In the genomic region with DNA sequence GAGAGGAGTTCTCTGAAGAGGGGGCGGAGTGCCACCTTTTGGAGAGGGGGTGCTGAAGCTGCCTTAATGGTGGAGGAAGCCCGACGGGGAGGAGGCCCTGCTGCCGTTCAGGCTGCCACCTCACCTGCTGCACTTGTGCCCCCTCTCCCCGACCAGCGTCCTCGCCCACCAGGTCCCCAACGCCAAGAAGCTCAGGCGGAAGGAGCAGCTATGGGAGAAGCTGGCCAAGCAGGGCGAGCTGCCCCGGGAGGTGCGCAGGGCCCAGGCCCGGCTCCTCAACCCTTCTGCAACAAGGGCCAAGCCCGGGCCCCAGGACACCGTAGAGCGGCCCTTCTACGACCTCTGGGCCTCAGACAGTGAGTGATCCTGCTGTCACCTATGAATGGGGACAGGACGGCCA, we compare ENCODE assay signal across 27 cellular contexts. TPM values are rescaled to one million over a fixed set of nuclear protein-coding genes. Genes with fewer than 3 reads are reported as not detected.
DNase-seq lines count a peak whose midpoint lies in the region; ATAC-seq, FAIRE-seq and TF ChIP-seq lines count a peak whose summit lies in the region.
"Had no signal": no experiment of that assay in that cellular context is flagged by ENCODE, and none has a peak within 500 bp of the region (broad histone marks: within the 10 kb centered on the region; RNA-seq: fewer than 3 reads in every experiment).

No MANE protein-coding gene starts in this region.

- H3K36me3 ChIP-seq in HepG2 (replicated peaks in 1 of 2; ENCODE audit: control insufficient read depth in 1 of 2, insufficient read depth in 2 of 2, low read length in 2 of 2) (peaks cover 35 to 73% of the 10 kb centered on the region in 2 experiments), right lobe of liver (peaks cover 0 to 63% (median 40%) of the 10 kb centered on the region in 4 donors), KOPT-K1 (ENCODE audit: insufficient read depth, low read length) (peaks cover 89% of the 10 kb centered on the region), K562 (ENCODE audit: control insufficient read depth, insufficient read depth, low read length) (peaks cover 89% of the 10 kb centered on the region), brain microvascular endothelial cell (replicated peaks) (peaks cover 77% of the 10 kb centered on the region)

- CTCF ChIA-PET in HepG2 (lab: Yijun Ruan, JAX; ENCODE audit: low intra/inter-chr PET ratio, low total read pairs) (no interaction called here), K562 (lab: Yijun Ruan, JAX; ENCODE audit: low intra/inter-chr PET ratio) (no interaction called here)

- 100% methylated on average over 3 of the region's 18 CpGs for WGBS in HepG2 (ENCODE audit: low lambda C conversion rate)
- WGBS in right lobe of liver (ENCODE audit: insufficient coverage, low coverage, low lambda C conversion rate, missing lambda C conversion rate), result no CpG with 5 or more reads among the region's 18 CpGs
- 96% methylated on average over 12 of the region's 18 CpGs for WGBS in K562 (ENCODE audit: insufficient coverage, low coverage, missing lambda C conversion rate)

- H3K4me1 ChIP-seq in HepG2 (ENCODE audit: insufficient read depth, low read length), result peaks cover 36% of the 10 kb centered on the region
- peaks cover 0 to 14% (median 6%) of the 10 kb centered on the region in 4 donors for H3K4me1 ChIP-seq in right lobe of liver
- peaks cover 6 to 17% of the 10 kb centered on the region in 2 experiments for H3K4me1 ChIP-seq in K562 (replicated peaks in 1 of 2; ENCODE audit: control insufficient read depth in 2 of 2, insufficient read depth in 2 of 2, low read length in 2 of 2)

- no peak for TF ChIP-seq CTCF in HepG2 (CRISPR knock-in tag; IDR thresholded peaks at IDR 0.05)
- TF ChIP-seq CTCF in right lobe of liver (IDR thresholded peaks at IDR 0.05), result no peak
- TF ChIP-seq CTCF in K562 (IDR thresholded peaks at IDR 0.05 in 2 of 3, conservative IDR thresholded peaks at IDR 0.05 in 1 of 3; ENCODE audit: insufficient read depth in 2 of 3, low read depth in 1 of 3, low read length in 3 of 3), result no peak
- TF ChIP-seq CTCF in brain microvascular endothelial cell (IDR thresholded peaks at IDR 0.05; ENCODE audit: low read depth, low read length, missing control alignments), result no peak

- intact Hi-C loops in HepG2 (cut with micrococcal nuclease; ENCODE audit: unreplicated experiment) (no loop called here), right lobe of liver (cut with DNase I) (no loop called here), K562 (cut with micrococcal nuclease) (no loop called here), left ventricle myocardium superior (cut with micrococcal nuclease) (no loop called here)

- peaks cover 9% of the 10 kb centered on the region; the same call in 1 of the 2 replicates for H4K20me1 ChIP-seq in HepG2 (ENCODE audit: insufficient read depth, low read length)
- H4K20me1 ChIP-seq in K562 (replicated peaks; ENCODE audit: control insufficient read depth, insufficient read depth, low read length), result peaks cover 8% of the 10 kb centered on the region; the same call in 1 of the 2 replicates

- H3K79me2 ChIP-seq in HepG2 (ENCODE audit: insufficient read depth, low read length) (peaks cover 25% of the 10 kb centered on the region), K562 (ENCODE audit: control insufficient read depth, insufficient read depth, low read length) (peaks cover 38% of the 10 kb centered on the region)

- in situ Hi-C loops in HepG2 (cut with HindIII; ENCODE audit: extremely low pct_ligation_motif_present, low pct_unique_long_range_greater_than_20kb) (no loop called here), K562 (cut with MboI) (no loop called here), brain microvascular endothelial cell (cut with HindIII; ENCODE audit: low pct_ligation_motif_present, low sequenced_read_pairs) (no loop called here)

- H2AFZ ChIP-seq in HepG2 (ENCODE audit: low read length), result no peak overlapping the region
- H2AFZ ChIP-seq in K562 (ENCODE audit: low read depth, low read length), result no peak overlapping the region
- H2AFZ ChIP-seq: GM23338 had no signal

- TF ChIP-seq POLR2A in HepG2 (IDR thresholded peaks at IDR 0.05; ENCODE audit: insufficient read depth in 1 of 2, low read depth in 2 of 2, low read length in 2 of 2), result no peak
- TF ChIP-seq POLR2A in right lobe of liver (IDR thresholded peaks at IDR 0.05), result no peak
- no peak for TF ChIP-seq POLR2A in K562 (conservative IDR thresholded peaks at IDR 0.05)

- H3K9me1 ChIP-seq in K562 (ENCODE audit: control insufficient read depth, insufficient read depth, low read length), result peaks cover 3% of the 10 kb centered on the region

- POLR2A ChIA-PET in HepG2 (lab: Yijun Ruan, JAX), result no interaction called here
- POLR2A ChIA-PET in K562 (lab: Yijun Ruan, JAX), result interaction anchor here (0.5 to 0.6 kb wide), 2 partner anchors 17 to 553 kb away, joined by 3 read pairs; no protein-coding TSS in a partner anchor

- ATAC-seq in HepG2 (no peak), right lobe of liver (no peak), K562 (no peak), left ventricle myocardium superior (no peak)
- ATAC-seq: GM12878, GM23338, PC-3 had no signal

- no peaks in the 10 kb centered on the region for H3K9me3 ChIP-seq in HepG2 (ENCODE audit: low read length)
- H3K9me3 ChIP-seq in right lobe of liver, result no peaks in the 10 kb centered on the region
- H3K9me3 ChIP-seq in KOPT-K1 (ENCODE audit: insufficient read depth, low read length, poor library complexity, severe bottlenecking), result no peaks in the 10 kb centered on the region
- no peaks in the 10 kb centered on the region for H3K9me3 ChIP-seq in K562 (replicated peaks; ENCODE audit: control insufficient read depth, insufficient read depth, low read depth, low read length)

- TF ChIP-seq RAD21 in HepG2 (CRISPR knock-in tag; IDR thresholded peaks at IDR 0.05) (no peak), K562 (CRISPR knock-in tag; conservative IDR thresholded peaks at IDR 0.05 in 1 of 2, IDR thresholded peaks at IDR 0.05 in 1 of 2) (no peak)

- H3K9ac ChIP-seq in HepG2 (ENCODE audit: insufficient read depth, low read depth, low read length) (no peak overlapping the region), K562 (ENCODE audit: insufficient read depth in 1 of 2, low read depth in 2 of 2, low read length in 2 of 2) (no peak overlapping the region)

- no peaks in the 10 kb centered on the region for H3K27me3 ChIP-seq in HepG2 (ENCODE audit: control insufficient read depth in 1 of 2, insufficient read depth in 2 of 2, low read length in 2 of 2)
- H3K27me3 ChIP-seq in right lobe of liver, result no peaks in the 10 kb centered on the region
- H3K27me3 ChIP-seq in K562 (ENCODE audit: control insufficient read depth in 2 of 2, insufficient read depth in 2 of 2, low read length in 2 of 2), result no peaks in the 10 kb centered on the region
- H3K27me3 ChIP-seq in brain microvascular endothelial cell (replicated peaks), result no peaks in the 10 kb centered on the region

- DNase-seq in HepG2 (ENCODE audit: low spot score) (no peak), right lobe of liver (no peak), K562 (ENCODE audit: extremely low read depth in 1 of 4, low spot score in 3 of 4) (no peak), left ventricle myocardium superior (no peak), brain microvascular endothelial cell (no peak), amygdala (lab: John Stamatoyannopoulos, UW) (no peak)
- DNase-seq: CD8-positive, alpha-beta memory T cell; DMS 273 treated with DMSO at 0.1 percent for 48 hours; DMS79; EL; GDM1; HCEC 1CT; MM.1S; NCI-H2029; NCI-H446; NCI-H524 treated with DMSO at 0.1 percent for 48 hours; NCI-H774; PC-3; RPMI8226; SHP77 had no signal

- FAIRE-seq in HepG2 (lab: Jason Lieb, UNC), result no peak
- no peak for FAIRE-seq in K562 (lab: Jason Lieb, UNC)
- FAIRE-seq: GM12878 had no signal

- H3K27ac ChIP-seq in HepG2 (ENCODE audit: extremely low read length, insufficient read depth, low read length) (no peak overlapping the region), right lobe of liver (no peak overlapping the region), KOPT-K1 (ENCODE audit: low read depth, low read length, poor library complexity, severe bottlenecking) (peak overlapping the region; percentile 98), K562 (ENCODE audit: extremely low read depth, low read depth, low read length) (no peak overlapping the region), brain microvascular endothelial cell (no peak overlapping the region)
- H3K27ac ChIP-seq: HL-60 had no signal

- BruUV-seq in HepG2 (replicated peaks; lab: Mats Ljungman, UMichigan) (no TSS peak), K562 (replicated peaks; lab: Mats Ljungman, UMichigan) (no TSS peak)

- H3K4me3 ChIP-seq in HepG2 (replicated peaks in 1 of 3; ENCODE audit: insufficient read depth in 1 of 3, low read depth in 2 of 3, low read length in 3 of 3) (no peak overlapping the region), right lobe of liver (no peak overlapping the region), K562 (no peak overlapping the region), brain microvascular endothelial cell (ENCODE audit: low read depth, low read length) (no peak overlapping the region)
- H3K4me3 ChIP-seq: GM12878, GM23338 had no signal

- TF ChIP-seq EP300 in HepG2 (IDR thresholded peaks at IDR 0.05; ENCODE audit: low read depth in 2 of 2, low read length in 2 of 2) (no peak), HepG2 (CRISPR knock-in tag; IDR thresholded peaks at IDR 0.05; ENCODE audit: borderline replicate concordance) (no peak), K562 (IDR thresholded peaks at IDR 0.05; ENCODE audit: low read length) (no peak)

- H3K4me2 ChIP-seq in HepG2 (ENCODE audit: low read depth, low read length), result no peak overlapping the region
- H3K4me2 ChIP-seq in K562 (ENCODE audit: insufficient read depth, low read length), result no peak overlapping the region
- H3K4me2 ChIP-seq: GM23338 had no signal

RNA-seq across cellular contexts. Expression of a gene that starts 5.4 kb away (rescaled TPM):
- total RNA-seq in HepG2 (2016; rRNA removed; fragmentation: Illumina TruSeq; extraction: Trizol), result 44.2 and 53.9 TPM in 2 replicates
- total RNA-seq in HepG2 (2016; cell fraction: cytosol; rRNA removed; fragmentation: Illumina TruSeq; extraction: Trizol; ENCODE audit: low read depth), result 107 and 126 TPM in 2 replicates
- total RNA-seq in HepG2 (2016; cell fraction: insoluble cytoplasmic fraction; rRNA removed; fragmentation: Illumina TruSeq; extraction: Trizol), result 45.6 and 56.7 TPM in 2 replicates
- 135 and 149 TPM in 2 replicates for total RNA-seq in HepG2 (2016; cell fraction: membrane; rRNA removed; fragmentation: Illumina TruSeq; extraction: Trizol)
- 47.1 and 55.4 TPM in 2 replicates for total RNA-seq in HepG2 (2016; cell fraction: nucleus; rRNA removed; fragmentation: Illumina TruSeq; extraction: Trizol)
- 137 and 141 TPM in 2 replicates for polyA plus RNA-seq in HepG2 (2011; rRNA removed)
- polyA plus RNA-seq in HepG2 (2011; cell fraction: cytosol; rRNA removed), result 112 and 146 TPM in 2 replicates
- polyA plus RNA-seq in HepG2 (2011; cell fraction: nucleus; rRNA removed), result 144 and 157 TPM in 2 replicates
- polyA plus RNA-seq in HepG2 (2012), result 184 and 186 TPM in 2 replicates
- 140 and 165 TPM in 2 replicates for polyA plus RNA-seq in HepG2 (2016; cell fraction: cytosol; fragmentation: Illumina TruSeq; extraction: Trizol; ENCODE audit: low read depth)
- polyA plus RNA-seq in HepG2 (2016; cell fraction: insoluble cytoplasmic fraction; fragmentation: Illumina TruSeq; extraction: Trizol; ENCODE audit: low read depth), result 95.8 and 96.6 TPM in 2 replicates
- polyA plus RNA-seq in HepG2 (2016; cell fraction: membrane; fragmentation: Illumina TruSeq; extraction: Trizol; ENCODE audit: low read depth), result 223 and 257 TPM in 2 replicates
- 129 and 142 TPM in 2 replicates for polyA plus RNA-seq in HepG2 (2016; cell fraction: nucleus; fragmentation: Illumina TruSeq; extraction: Trizol; ENCODE audit: insufficient read depth, low read depth)
- 51.2 and 58.9 TPM in 2 replicates for polyA minus RNA-seq in HepG2 (2011; rRNA and poly(A)+ RNA removed; ENCODE audit: low replicate concordance)
- 55.2 and 56.4 TPM in 2 replicates for polyA minus RNA-seq in HepG2 (2011; cell fraction: cytosol; rRNA and poly(A)+ RNA removed)
- 36.2 and 36.4 TPM in 2 replicates for polyA minus RNA-seq in HepG2 (2011; cell fraction: nucleus; rRNA and poly(A)+ RNA removed)
- total RNA-seq in right lobe of liver, result 100 to 1,000 TPM in 1 of 6 experiments, 10 to 100 TPM in 5; 73.6 to 105 (median 79.4) TPM
- total RNA-seq in K562 (2011; cell fraction: chromatin; rRNA removed; ENCODE audit: low replicate concordance), result 71.9 and 141 TPM in 2 replicates
- total RNA-seq in K562 (2011; cell fraction: nucleolus; rRNA removed), result 125 and 129 TPM in 2 replicates
- total RNA-seq in K562 (2011; cell fraction: nucleoplasm; rRNA removed), result 105 and 135 TPM in 2 replicates
- 254 and 304 TPM in 2 replicates for total RNA-seq in K562 (2014; rRNA removed)
- total RNA-seq in K562 (2014; rRNA removed; fragmentation: Illumina TruSeq; extraction: Trizol), result 97.1 and 111 TPM in 2 replicates
- 139 and 145 TPM in 2 replicates for total RNA-seq in K562 (2015; rRNA removed; fragmentation: Illumina TruSeq; extraction: Trizol)
- total RNA-seq in K562 (2021), result 207 and 231 TPM in 2 replicates
- polyA plus RNA-seq in K562 (2011; rRNA removed), result 146 and 189 TPM in 2 replicates
- polyA plus RNA-seq in K562 (2011; cell fraction: cytosol; rRNA removed), result 121 and 183 TPM in 2 replicates
- 86.3 and 109 TPM in 2 replicates for polyA plus RNA-seq in K562 (2011; cell fraction: nucleus; rRNA removed)
- 423 and 620 TPM in 2 replicates for polyA plus RNA-seq in K562 (2012)
- polyA plus RNA-seq in K562 (2014; fragmentation: Illumina TruSeq; extraction: Trizol), result 113 and 268 TPM in 2 replicates
- 1 to 10 TPM; 6.5 to 7.0 TPM for polyA plus RNA-seq in K562 (2014; fragmentation: Nextera tagmentation; extraction: Ambion mirVana)
- 257 and 274 TPM in 2 replicates for polyA plus RNA-seq in K562 (2014; rRNA removed)
- 48.0 and 49.6 TPM in 2 replicates for polyA minus RNA-seq in K562 (2011; rRNA and poly(A)+ RNA removed)
- 107 and 130 TPM in 2 replicates for polyA minus RNA-seq in K562 (2011; cell fraction: cytosol; rRNA and poly(A)+ RNA removed)
- 35.7 and 49.4 TPM in 2 replicates for polyA minus RNA-seq in K562 (2011; cell fraction: nucleus; rRNA and poly(A)+ RNA removed)
- 169 TPM for total RNA-seq in left ventricle myocardium superior

RNA-seq across cellular contexts. Expression of a gene that starts 27.8 kb away (rescaled TPM):
- total RNA-seq in HepG2 (2016; rRNA removed; fragmentation: Illumina TruSeq; extraction: Trizol) (57.0 and 64.7 TPM in 2 replicates), right lobe of liver (100 to 1,000 TPM in 3 of 6 experiments, 10 to 100 TPM in 3; 46.4 to 141 (median 83.0) TPM), K562 (2014; rRNA removed) (191 and 212 TPM in 2 replicates), K562 (2014; rRNA removed; fragmentation: Illumina TruSeq; extraction: Trizol) (78.3 and 95.2 TPM in 2 replicates), K562 (2015; rRNA removed; fragmentation: Illumina TruSeq; extraction: Trizol) (168 and 181 TPM in 2 replicates), K562 (2021) (91.9 and 103 TPM in 2 replicates), left ventricle myocardium superior (1,300 TPM)
- 415 and 416 TPM in 2 replicates for total RNA-seq in HepG2 (2016; cell fraction: cytosol; rRNA removed; fragmentation: Illumina TruSeq; extraction: Trizol; ENCODE audit: low read depth)
- total RNA-seq in HepG2 (2016; cell fraction: insoluble cytoplasmic fraction; rRNA removed; fragmentation: Illumina TruSeq; extraction: Trizol), result 46.9 and 63.2 TPM in 2 replicates
- 235 and 276 TPM in 2 replicates for total RNA-seq in HepG2 (2016; cell fraction: membrane; rRNA removed; fragmentation: Illumina TruSeq; extraction: Trizol)
- total RNA-seq in HepG2 (2016; cell fraction: nucleus; rRNA removed; fragmentation: Illumina TruSeq; extraction: Trizol), result 28.8 and 32.2 TPM in 2 replicates
- polyA plus RNA-seq in HepG2 (2011; rRNA removed) (50.3 and 55.8 TPM in 2 replicates), K562 (2011; rRNA removed) (118 and 125 TPM in 2 replicates), K562 (2014; fragmentation: Illumina TruSeq; extraction: Trizol) (117 and 153 TPM in 2 replicates), K562 (2014; fragmentation: Nextera tagmentation; extraction: Ambion mirVana) (100 to 1,000 TPM; 268 to 279 TPM), K562 (2014; rRNA removed) (156 and 183 TPM in 2 replicates)
- polyA plus RNA-seq in HepG2 (2011; cell fraction: cytosol; rRNA removed), result 52.1 and 56.8 TPM in 2 replicates
- 41.3 and 52.2 TPM in 2 replicates for polyA plus RNA-seq in HepG2 (2011; cell fraction: nucleus; rRNA removed)
- 14.6 and 20.9 TPM in 2 replicates for polyA plus RNA-seq in HepG2 (2012)
- polyA plus RNA-seq in HepG2 (2016; cell fraction: cytosol; fragmentation: Illumina TruSeq; extraction: Trizol; ENCODE audit: low read depth), result 421 and 463 TPM in 2 replicates
- polyA plus RNA-seq in HepG2 (2016; cell fraction: insoluble cytoplasmic fraction; fragmentation: Illumina TruSeq; extraction: Trizol; ENCODE audit: low read depth), result 46.3 and 48.2 TPM in 2 replicates
- polyA plus RNA-seq in HepG2 (2016; cell fraction: membrane; fragmentation: Illumina TruSeq; extraction: Trizol; ENCODE audit: low read depth), result 226 and 236 TPM in 2 replicates
- 54.1 and 65.0 TPM in 2 replicates for polyA plus RNA-seq in HepG2 (2016; cell fraction: nucleus; fragmentation: Illumina TruSeq; extraction: Trizol; ENCODE audit: insufficient read depth, low read depth)
- 20.3 and 61.1 TPM in 2 replicates for polyA minus RNA-seq in HepG2 (2011; rRNA and poly(A)+ RNA removed; ENCODE audit: low replicate concordance)
- polyA minus RNA-seq in HepG2 (2011; cell fraction: cytosol; rRNA and poly(A)+ RNA removed), result 7.8 and 8.5 TPM in 2 replicates
- polyA minus RNA-seq in HepG2 (2011; cell fraction: nucleus; rRNA and poly(A)+ RNA removed), result 7.5 and 10.1 TPM in 2 replicates
- total RNA-seq in K562 (2011; cell fraction: chromatin; rRNA removed; ENCODE audit: low replicate concordance), result 41.1 and 91.2 TPM in 2 replicates
- total RNA-seq in K562 (2011; cell fraction: nucleolus; rRNA removed), result 75.2 and 79.4 TPM in 2 replicates
- 97.1 and 146 TPM in 2 replicates for total RNA-seq in K562 (2011; cell fraction: nucleoplasm; rRNA removed)
- 146 and 188 TPM in 2 replicates for polyA plus RNA-seq in K562 (2011; cell fraction: cytosol; rRNA removed)
- polyA plus RNA-seq in K562 (2011; cell fraction: nucleus; rRNA removed), result 94.7 and 118 TPM in 2 replicates
- polyA plus RNA-seq in K562 (2012), result 63.8 and 102 TPM in 2 replicates
- polyA minus RNA-seq in K562 (2011; rRNA and poly(A)+ RNA removed), result 20.4 and 23.9 TPM in 2 replicates
- 24.2 and 24.3 TPM in 2 replicates for polyA minus RNA-seq in K562 (2011; cell fraction: cytosol; rRNA and poly(A)+ RNA removed)
- polyA minus RNA-seq in K562 (2011; cell fraction: nucleus; rRNA and poly(A)+ RNA removed), result 17.6 and 19.3 TPM in 2 replicates

RNA-seq across cellular contexts. Expression of a gene that starts 37.5 kb away (rescaled TPM):
- total RNA-seq in HepG2 (2016; rRNA removed; fragmentation: Illumina TruSeq; extraction: Trizol) (0.08 and 0.09 TPM in 2 replicates), right lobe of liver (10 to 100 TPM in 3 of 6 experiments, 1 to 10 TPM in 3; 3.6 to 20.2 (median 12.8) TPM), K562 (2014; rRNA removed) (4.3 and 5.9 TPM in 2 replicates), K562 (2014; rRNA removed; fragmentation: Illumina TruSeq; extraction: Trizol) (1.6 and 1.8 TPM in 2 replicates), K562 (2015; rRNA removed; fragmentation: Illumina TruSeq; extraction: Trizol) (1.8 and 2.3 TPM in 2 replicates), K562 (2021) (26.3 and 32.2 TPM in 2 replicates), left ventricle myocardium superior (51.5 TPM)
- not detected in 2 replicates for total RNA-seq in HepG2 (2016; cell fraction: cytosol; rRNA removed; fragmentation: Illumina TruSeq; extraction: Trizol; ENCODE audit: low read depth)
- total RNA-seq in HepG2 (2016; cell fraction: insoluble cytoplasmic fraction; rRNA removed; fragmentation: Illumina TruSeq; extraction: Trizol), result not detected in 2 replicates
- total RNA-seq in HepG2 (2016; cell fraction: membrane; rRNA removed; fragmentation: Illumina TruSeq; extraction: Trizol), result not detected in 2 replicates
- not detected in 2 replicates for total RNA-seq in HepG2 (2016; cell fraction: nucleus; rRNA removed; fragmentation: Illumina TruSeq; extraction: Trizol)
- polyA plus RNA-seq in HepG2 (2011; rRNA removed) (0.28 and 0.33 TPM in 2 replicates), K562 (2011; rRNA removed) (3.0 and 9.6 TPM in 2 replicates), K562 (2014; fragmentation: Illumina TruSeq; extraction: Trizol) (14.7 and 15.3 TPM in 2 replicates), K562 (2014; fragmentation: Nextera tagmentation; extraction: Ambion mirVana) (1 to 10 TPM; 1.7 to 2.1 TPM), K562 (2014; rRNA removed) (7.5 and 9.0 TPM in 2 replicates)
- polyA plus RNA-seq in HepG2 (2011; cell fraction: cytosol; rRNA removed), result 0.25 and 0.33 TPM in 2 replicates
- polyA plus RNA-seq in HepG2 (2011; cell fraction: nucleus; rRNA removed), result 1.2 and 1.3 TPM in 2 replicates
- polyA plus RNA-seq in HepG2 (2012), result 0.37 and 0.80 TPM in 2 replicates
- not detected in 2 replicates for polyA plus RNA-seq in HepG2 (2016; cell fraction: cytosol; fragmentation: Illumina TruSeq; extraction: Trizol; ENCODE audit: low read depth)
- 0.05 TPM in 1 of 2 replicates, not detected in the other for polyA plus RNA-seq in HepG2 (2016; cell fraction: insoluble cytoplasmic fraction; fragmentation: Illumina TruSeq; extraction: Trizol; ENCODE audit: low read depth)
- polyA plus RNA-seq in HepG2 (2016; cell fraction: membrane; fragmentation: Illumina TruSeq; extraction: Trizol; ENCODE audit: low read depth), result not detected in 2 replicates
- polyA plus RNA-seq in HepG2 (2016; cell fraction: nucleus; fragmentation: Illumina TruSeq; extraction: Trizol; ENCODE audit: insufficient read depth, low read depth), result not detected in 2 replicates
- 0.46 and 5.6 TPM in 2 replicates for polyA minus RNA-seq in HepG2 (2011; rRNA and poly(A)+ RNA removed; ENCODE audit: low replicate concordance)
- 0.53 and 1.3 TPM in 2 replicates for polyA minus RNA-seq in HepG2 (2011; cell fraction: cytosol; rRNA and poly(A)+ RNA removed)
- polyA minus RNA-seq in HepG2 (2011; cell fraction: nucleus; rRNA and poly(A)+ RNA removed), result 0.26 and 0.87 TPM in 2 replicates
- 11.5 and 24.1 TPM in 2 replicates for total RNA-seq in K562 (2011; cell fraction: chromatin; rRNA removed; ENCODE audit: low replicate concordance)
- 15.1 and 17.2 TPM in 2 replicates for total RNA-seq in K562 (2011; cell fraction: nucleolus; rRNA removed)
- 13.1 and 17.8 TPM in 2 replicates for total RNA-seq in K562 (2011; cell fraction: nucleoplasm; rRNA removed)
- 6.5 and 11.7 TPM in 2 replicates for polyA plus RNA-seq in K562 (2011; cell fraction: cytosol; rRNA removed)
- 5.3 and 11.9 TPM in 2 replicates for polyA plus RNA-seq in K562 (2011; cell fraction: nucleus; rRNA removed)
- polyA plus RNA-seq in K562 (2012), result 20.4 and 23.6 TPM in 2 replicates
- 4.3 and 4.9 TPM in 2 replicates for polyA minus RNA-seq in K562 (2011; rRNA and poly(A)+ RNA removed)
- polyA minus RNA-seq in K562 (2011; cell fraction: cytosol; rRNA and poly(A)+ RNA removed), result 31.8 and 37.0 TPM in 2 replicates
- 7.6 and 8.9 TPM in 2 replicates for polyA minus RNA-seq in K562 (2011; cell fraction: nucleus; rRNA and poly(A)+ RNA removed)
- polyA plus RNA-seq: CD14-positive monocyte; CD8-positive, alpha-beta memory T cell had no signal

RNA-seq across cellular contexts. Expression of a gene that starts 53.6 kb away (rescaled TPM):
- total RNA-seq in HepG2 (2016; rRNA removed; fragmentation: Illumina TruSeq; extraction: Trizol), result not detected in 2 replicates
- total RNA-seq in HepG2 (2016; cell fraction: cytosol; rRNA removed; fragmentation: Illumina TruSeq; extraction: Trizol; ENCODE audit: low read depth), result not detected in 2 replicates
- total RNA-seq in HepG2 (2016; cell fraction: insoluble cytoplasmic fraction; rRNA removed; fragmentation: Illumina TruSeq; extraction: Trizol), result not detected in 2 replicates
- not detected in 2 replicates for total RNA-seq in HepG2 (2016; cell fraction: membrane; rRNA removed; fragmentation: Illumina TruSeq; extraction: Trizol)
- not detected in 2 replicates for total RNA-seq in HepG2 (2016; cell fraction: nucleus; rRNA removed; fragmentation: Illumina TruSeq; extraction: Trizol)
- not detected in 2 replicates for polyA plus RNA-seq in HepG2 (2011; rRNA removed)
- not detected in 2 replicates for polyA plus RNA-seq in HepG2 (2011; cell fraction: cytosol; rRNA removed)
- not detected in 2 replicates for polyA plus RNA-seq in HepG2 (2011; cell fraction: nucleus; rRNA removed)
- polyA plus RNA-seq in HepG2 (2012), result not detected in 2 replicates
- polyA plus RNA-seq in HepG2 (2016; cell fraction: cytosol; fragmentation: Illumina TruSeq; extraction: Trizol; ENCODE audit: low read depth), result not detected in 2 replicates
- not detected in 2 replicates for polyA plus RNA-seq in HepG2 (2016; cell fraction: insoluble cytoplasmic fraction; fragmentation: Illumina TruSeq; extraction: Trizol; ENCODE audit: low read depth)
- not detected in 2 replicates for polyA plus RNA-seq in HepG2 (2016; cell fraction: membrane; fragmentation: Illumina TruSeq; extraction: Trizol; ENCODE audit: low read depth)
- polyA plus RNA-seq in HepG2 (2016; cell fraction: nucleus; fragmentation: Illumina TruSeq; extraction: Trizol; ENCODE audit: insufficient read depth, low read depth), result not detected in 2 replicates
- polyA minus RNA-seq in HepG2 (2011; rRNA and poly(A)+ RNA removed; ENCODE audit: low replicate concordance), result not detected in 2 replicates
- polyA minus RNA-seq in HepG2 (2011; cell fraction: cytosol; rRNA and poly(A)+ RNA removed), result not detected in 2 replicates
- not detected in 2 replicates for polyA minus RNA-seq in HepG2 (2011; cell fraction: nucleus; rRNA and poly(A)+ RNA removed)
- total RNA-seq in right lobe of liver, result not detected
- total RNA-seq in K562 (2011; cell fraction: chromatin; rRNA removed; ENCODE audit: low replicate concordance), result not detected in 2 replicates
- total RNA-seq in K562 (2011; cell fraction: nucleolus; rRNA removed), result not detected in 2 replicates
- total RNA-seq in K562 (2011; cell fraction: nucleoplasm; rRNA removed), result not detected in 2 replicates
- total RNA-seq in K562 (2014; rRNA removed), result not detected in 2 replicates
- total RNA-seq in K562 (2014; rRNA removed; fragmentation: Illumina TruSeq; extraction: Trizol), result not detected in 2 replicates
- total RNA-seq in K562 (2015; rRNA removed; fragmentation: Illumina TruSeq; extraction: Trizol), result not detected in 2 replicates
- not detected in 2 replicates for total RNA-seq in K562 (2021)
- not detected in 2 replicates for polyA plus RNA-seq in K562 (2011; rRNA removed)
- polyA plus RNA-seq in K562 (2011; cell fraction: cytosol; rRNA removed), result not detected in 2 replicates
- polyA plus RNA-seq in K562 (2011; cell fraction: nucleus; rRNA removed), result not detected in 2 replicates
- polyA plus RNA-seq in K562 (2012), result not detected in 2 replicates
- polyA plus RNA-seq in K562 (2014; fragmentation: Illumina TruSeq; extraction: Trizol), result not detected in 2 replicates
- not detected for polyA plus RNA-seq in K562 (2014; fragmentation: Nextera tagmentation; extraction: Ambion mirVana)
- polyA plus RNA-seq in K562 (2014; rRNA removed), result not detected in 2 replicates
- not detected in 2 replicates for polyA minus RNA-seq in K562 (2011; rRNA and poly(A)+ RNA removed)
- not detected in 2 replicates for polyA minus RNA-seq in K562 (2011; cell fraction: cytosol; rRNA and poly(A)+ RNA removed)
- not detected in 2 replicates for polyA minus RNA-seq in K562 (2011; cell fraction: nucleus; rRNA and poly(A)+ RNA removed)
- not detected for total RNA-seq in left ventricle myocardium superior
- total RNA-seq: A673; CD8-positive, alpha-beta memory T cell; GM12878; LHCN-M2; PC-3 had no signal
- polyA plus RNA-seq: CD14-positive monocyte; CD8-positive, alpha-beta memory T cell; GM12878; GM23338 had no signal
